ENCODE assay signal across 1 cellular context in the genomic region with DNA sequence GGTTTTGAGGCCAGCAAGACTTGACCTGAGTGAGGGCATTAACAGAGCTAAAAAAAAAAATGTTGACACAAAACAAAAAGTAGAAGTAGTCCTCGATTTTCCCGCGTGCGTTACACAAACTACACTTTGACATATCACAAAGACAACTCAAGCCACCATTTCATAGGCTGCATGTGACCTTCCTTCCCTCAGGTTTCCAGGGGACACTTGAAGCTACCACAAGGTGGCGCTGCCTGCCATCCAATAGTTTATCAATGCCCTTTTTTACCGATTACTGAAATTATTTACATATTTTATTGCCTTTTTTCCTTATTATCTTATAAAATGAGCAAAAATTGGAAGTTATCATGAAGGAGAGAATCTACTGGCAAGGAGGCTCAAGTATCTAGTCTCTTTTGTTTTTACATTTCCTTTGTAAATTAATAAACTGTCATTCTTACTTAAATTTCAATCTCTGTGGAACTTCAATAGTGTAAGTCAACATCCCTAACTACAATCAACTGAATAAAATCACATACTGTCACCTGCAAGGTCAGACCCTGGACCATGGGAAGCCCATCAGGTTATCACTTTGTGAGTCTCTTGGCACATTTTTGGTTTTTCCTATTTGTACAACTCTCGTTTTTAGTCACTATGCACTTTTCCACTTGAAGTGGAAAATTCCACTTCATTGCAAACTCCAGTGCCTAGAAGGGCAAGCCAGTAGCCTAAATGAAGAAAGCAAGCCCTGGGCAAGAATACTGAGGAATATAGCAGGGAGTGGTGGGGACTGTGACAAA.
A peak's percentile ranks its signal among the peaks of the same experiment; 100 is the strongest.
TF ChIP-seq lines count a peak whose summit lies in the region.

No MANE protein-coding gene starts in this region.

TF ChIP-seq in K562, 482 proteins besides CTCF, POLR2A, EP300 and RAD21 (continued from another document):
- peak; percentile 41; the same call in 1 of the 2 replicates for TF ChIP-seq MGA (IDR thresholded peaks at IDR 0.05)
TF ChIP-seq in K562: peak in this region for 16.
